ENCODE assay signal across 10 cellular contexts in genomic region chr19:16088351-16088984, GRCh38. TPM values are rescaled to one million over a fixed set of nuclear protein-coding genes. Genes with fewer than 3 reads are reported as not detected.
DNase-seq lines count a peak whose midpoint lies in the region; ATAC-seq and TF ChIP-seq lines count a peak whose summit lies in the region.
"Had no signal": no experiment of that assay in that cellular context is flagged by ENCODE, and none has a peak within 500 bp of the region (broad histone marks: within the 10 kb centered on the region; RNA-seq: fewer than 3 reads in every experiment).

No MANE protein-coding gene starts in this region.

- H3K4me1 Mint-ChIP-seq in activated CD4-positive, alpha-beta T cell treated with anti-CD3 and anti-CD28 coated beads, Interleukin-2, amount 10 ng/mL, durations not matched to agents 7 days and 5 days = peaks cover 66% of the 10 kb centered on the region
- H3K4me1 Mint-ChIP-seq in activated CD4-positive, alpha-beta T cell treated with anti-CD3 and anti-CD28 coated beads for 36 hours = peaks cover 36% of the 10 kb centered on the region

- H3K4me1 ChIP-seq in ascending aorta = peaks cover 13 to 30% of the 10 kb centered on the region in 2 donors
- no peaks in the 10 kb centered on the region for H3K4me1 ChIP-seq in liver (ENCODE audit: control insufficient read depth in 4 of 4, insufficient read depth in 4 of 4, low read length in 3 of 4)
- peaks cover 43% of the 10 kb centered on the region for H3K4me1 ChIP-seq in testis

- POLR2A ChIA-PET in activated CD4-positive, alpha-beta T cell treated with anti-CD3 and anti-CD28 coated beads, Interleukin-2, amount 10 ng/mL, durations not matched to agents 7 days and 5 days (lab: Charles Lee) = no interaction called here
- POLR2A ChIA-PET in activated CD4-positive, alpha-beta T cell treated with anti-CD3 and anti-CD28 coated beads for 36 hours (lab: Charles Lee) = no interaction called here

- no peak for ATAC-seq in activated CD4-positive, alpha-beta T cell treated with anti-CD3 and anti-CD28 coated beads for 36 hours

- H3K9me3 ChIP-seq in ascending aorta (no peaks in the 10 kb centered on the region), liver (ENCODE audit: control insufficient read depth in 4 of 4, low read length in 3 of 4) (no peaks in the 10 kb centered on the region), testis (no peaks in the 10 kb centered on the region)

- H3K27me3 Mint-ChIP-seq in activated CD4-positive, alpha-beta T cell treated with anti-CD3 and anti-CD28 coated beads, Interleukin-2, amount 10 ng/mL, durations not matched to agents 7 days and 5 days = no peaks in the 10 kb centered on the region
- H3K27me3 Mint-ChIP-seq in activated CD4-positive, alpha-beta T cell treated with anti-CD3 and anti-CD28 coated beads for 36 hours = no peaks in the 10 kb centered on the region

- H3K9ac ChIP-seq in liver (ENCODE audit: low read depth in 1 of 2, low read length in 2 of 2) = no peak overlapping the region

- H3K4me3 Mint-ChIP-seq in activated CD4-positive, alpha-beta T cell treated with anti-CD3 and anti-CD28 coated beads, Interleukin-2, amount 10 ng/mL, durations not matched to agents 7 days and 5 days = no peak overlapping the region
- H3K4me3 Mint-ChIP-seq in activated CD4-positive, alpha-beta T cell treated with anti-CD3 and anti-CD28 coated beads for 36 hours = no peak overlapping the region

- no peak for DNase-seq in activated CD4-positive, alpha-beta T cell treated with anti-CD3 and anti-CD28 coated beads, Interleukin-2, amount 10 ng/mL, durations not matched to agents 7 days and 5 days
- no peak for DNase-seq in activated CD4-positive, alpha-beta T cell treated with anti-CD3 and anti-CD28 coated beads for 36 hours
- DNase-seq in ascending aorta (ENCODE audit: low spot score in 2 of 2) = peak in 1 of 2 donors; percentile 62
- DNase-seq in testis = no peak
- DNase-seq in coronary artery (ENCODE audit: low spot score) = no peak
- DNase-seq in NOMO-1 treated with DMSO at 0.1 percent for 48 hours (lab: John Stamatoyannopoulos, UW; ENCODE audit: unreplicated experiment) = no peak
- no peak for DNase-seq in OCI-M2 (lab: John Stamatoyannopoulos, UW; ENCODE audit: unreplicated experiment)
- DNase-seq: NCI-H2171, T1000 had no signal

- H3K27ac Mint-ChIP-seq in activated CD4-positive, alpha-beta T cell treated with anti-CD3 and anti-CD28 coated beads, Interleukin-2, amount 10 ng/mL, durations not matched to agents 7 days and 5 days = peak overlapping the region; percentile 32
- H3K27ac Mint-ChIP-seq in activated CD4-positive, alpha-beta T cell treated with anti-CD3 and anti-CD28 coated beads for 36 hours = no peak overlapping the region

- H3K9me3 Mint-ChIP-seq in activated CD4-positive, alpha-beta T cell treated with anti-CD3 and anti-CD28 coated beads, Interleukin-2, amount 10 ng/mL, durations not matched to agents 7 days and 5 days = no peaks in the 10 kb centered on the region
- no peaks in the 10 kb centered on the region for H3K9me3 Mint-ChIP-seq in activated CD4-positive, alpha-beta T cell treated with anti-CD3 and anti-CD28 coated beads for 36 hours (ENCODE audit: low read depth)

- TF ChIP-seq RAD21 in liver (IDR thresholded peaks at IDR 0.05) = no peak

- no peak for TF ChIP-seq POLR2A in testis (IDR thresholded peaks at IDR 0.05)

- H3K27ac ChIP-seq in ascending aorta (peak overlapping the region; percentile 37 to 52), liver (ENCODE audit: low read depth in 1 of 2, low read length in 2 of 2) (no peak overlapping the region), testis (peak overlapping the region; percentile 16 to 48), coronary artery (peak overlapping the region in 1 of 2 donors; percentile 63)

- WGBS in liver = 63% methylated on average over 16 of the region's 16 CpGs
- 51 to 54% methylated on average over 16 of the region's 16 CpGs for WGBS in testis, 2 donors

- peaks cover 100% of the 10 kb centered on the region in 2 donors for H3K36me3 ChIP-seq in ascending aorta
- peaks cover 0 to 16% (median 3%) of the 10 kb centered on the region in 4 donors for H3K36me3 ChIP-seq in liver (ENCODE audit: control insufficient read depth in 4 of 4, insufficient read depth in 3 of 4, low read depth in 1 of 4, low read length in 3 of 4)
- H3K36me3 ChIP-seq in testis (ENCODE audit: low read depth, missing control alignments) = no peaks in the 10 kb centered on the region

- no peaks in the 10 kb centered on the region for H3K27me3 ChIP-seq in ascending aorta
- no peaks in the 10 kb centered on the region for H3K27me3 ChIP-seq in liver (ENCODE audit: control insufficient read depth in 4 of 4, insufficient read depth in 4 of 4, low read length in 3 of 4)
- H3K27me3 ChIP-seq in testis = no peaks in the 10 kb centered on the region

- H3K36me3 Mint-ChIP-seq in activated CD4-positive, alpha-beta T cell treated with anti-CD3 and anti-CD28 coated beads, Interleukin-2, amount 10 ng/mL, durations not matched to agents 7 days and 5 days (ENCODE audit: low read depth) = peaks cover 76% of the 10 kb centered on the region
- peaks cover 78% of the 10 kb centered on the region for H3K36me3 Mint-ChIP-seq in activated CD4-positive, alpha-beta T cell treated with anti-CD3 and anti-CD28 coated beads for 36 hours (ENCODE audit: low read depth)

- H3K4me3 ChIP-seq in ascending aorta = no peak overlapping the region
- H3K4me3 ChIP-seq in liver (ENCODE audit: low read depth in 1 of 3, low read length in 3 of 3) = no peak overlapping the region
- H3K4me3 ChIP-seq in testis = no peak overlapping the region
- H3K4me3 ChIP-seq in coronary artery = no peak overlapping the region

- intact Hi-C loops in activated CD4-positive, alpha-beta T cell treated with anti-CD3 and anti-CD28 coated beads for 36 hours (cut with DNase I, micrococcal nuclease) = no loop called here
- intact Hi-C loops in ascending aorta (cut with DNase I) (no loop called here), testis (cut with DNase I; ENCODE audit: low total_unique reads) (no loop called here)

- CTCF ChIA-PET in activated CD4-positive, alpha-beta T cell treated with anti-CD3 and anti-CD28 coated beads, Interleukin-2, amount 10 ng/mL, durations not matched to agents 7 days and 5 days (lab: Charles Lee) = interaction anchor here (0.6 to 3.9 kb wide), 6 partner anchors 13 to 149 kb away, joined by 3 to 20 read pairs (median 3); partner anchors contain the start of genes FAM32A and TPM4
- CTCF ChIA-PET in activated CD4-positive, alpha-beta T cell treated with anti-CD3 and anti-CD28 coated beads for 36 hours (lab: Charles Lee) = interaction anchor here (0.9 to 1.8 kb wide), 3 partner anchors 9 to 31 kb away, joined by 3 to 4 read pairs (median 3); no protein-coding TSS in a partner anchor

- TF ChIP-seq CTCF in ascending aorta (IDR thresholded peaks at IDR 0.05) = no peak
- no peak for TF ChIP-seq CTCF in liver (IDR thresholded peaks at IDR 0.05; ENCODE audit: low read depth, low read length, missing input control)
- TF ChIP-seq CTCF in testis (IDR thresholded peaks at IDR 0.05) = peak in 1 of 3 experiments; percentile 6
- no peak for TF ChIP-seq CTCF in coronary artery (IDR thresholded peaks at IDR 0.05)

TF ChIP-seq in liver, 16 proteins besides CTCF, POLR2A, EP300 and RAD21:
- TF ChIP-seq YY1 (IDR thresholded peaks at IDR 0.05) (no peak), NR2F2 (IDR thresholded peaks at IDR 0.05) (peak; percentile 45), GABPA (IDR thresholded peaks at IDR 0.05 in 1 of 2, conservative IDR thresholded peaks at IDR 0.05 in 1 of 2) (no peak)

RNA-seq across cellular contexts. Expression of gene TPM4, which starts 12.2 kb away (rescaled TPM):
- 100 to 1,000 TPM; 422 to 485 TPM for total RNA-seq in activated CD4-positive, alpha-beta T cell treated with anti-CD3 and anti-CD28 coated beads, Interleukin-2, amount 10 ng/mL, durations not matched to agents 7 days and 5 days
- 100 to 1,000 TPM; 362 to 416 TPM for total RNA-seq in activated CD4-positive, alpha-beta T cell treated with anti-CD3 and anti-CD28 coated beads for 36 hours
- total RNA-seq in ascending aorta (619 TPM), liver (10 to 100 TPM; 40.8 to 59.9 TPM), testis (100 to 1,000 TPM; 212 to 271 TPM)
- polyA plus RNA-seq in liver (10 to 100 TPM; 19.8 to 46.0 TPM), testis (ENCODE audit: insufficient read depth, low read depth, low replicate concordance) (227 TPM)

RNA-seq across cellular contexts. Expression of gene RAB8A, which starts 23.2 kb away (rescaled TPM):
- total RNA-seq in activated CD4-positive, alpha-beta T cell treated with anti-CD3 and anti-CD28 coated beads, Interleukin-2, amount 10 ng/mL, durations not matched to agents 7 days and 5 days = 100 to 1,000 TPM; 167 to 175 TPM
- total RNA-seq in activated CD4-positive, alpha-beta T cell treated with anti-CD3 and anti-CD28 coated beads for 36 hours = 100 to 1,000 TPM; 165 to 218 TPM
- 35.1 TPM for total RNA-seq in ascending aorta
- 10 to 100 TPM; 45.6 to 52.0 TPM for total RNA-seq in liver
- polyA plus RNA-seq in liver = 10 to 100 TPM; 38.0 to 43.1 TPM
- total RNA-seq in testis = 10 to 100 TPM; 63.3 to 69.0 TPM
- polyA plus RNA-seq in testis (ENCODE audit: insufficient read depth, low read depth, low replicate concordance) = 45.9 TPM

RNA-seq across cellular contexts. Expression of gene HSH2D, which starts 55.0 kb away (rescaled TPM):
- 10 to 100 TPM; 70.7 to 76.9 TPM for total RNA-seq in activated CD4-positive, alpha-beta T cell treated with anti-CD3 and anti-CD28 coated beads, Interleukin-2, amount 10 ng/mL, durations not matched to agents 7 days and 5 days
- 10 to 100 TPM; 31.2 to 38.2 TPM for total RNA-seq in activated CD4-positive, alpha-beta T cell treated with anti-CD3 and anti-CD28 coated beads for 36 hours
- total RNA-seq in ascending aorta (not detected), liver (1 to 10 TPM; 1.2 to 2.9 TPM), testis (under 1 TPM; 0.55 to 0.68 TPM)
- polyA plus RNA-seq in liver (1 to 10 TPM in 1 of 2 donors, under 1 TPM in 1; 0.33 to 1.2 TPM), testis (ENCODE audit: insufficient read depth, low read depth, low replicate concordance) (1.6 TPM)

Comparison
In these comparisons a context has a peak if more than half of its experiments do, and no peak if none do; other contexts are left out.
1. H3K27ac ChIP-seq: peak in ascending aorta (2 of 2) and testis (2 of 2); none in liver (0 of 2).
2. RNA of gene HSH2D, which starts 55.0 kb away (total RNA-seq): 70.7 to 76.9 TPM in activated CD4-positive, alpha-beta T cell treated with anti-CD3 and anti-CD28 coated beads, Interleukin-2, amount 10 ng/mL, durations not matched to agents 7 days and 5 days and 31.2 to 38.2 TPM in activated CD4-positive, alpha-beta T cell treated with anti-CD3 and anti-CD28 coated beads for 36 hours; 1.2 to 2.9 TPM in liver, 0.55 to 0.68 TPM in testis and not detected in ascending aorta (single experiment); every median in the first group is over 4 times any median in the second.